Comparison of ENCODE assay signal across 20 cellular contexts in the genomic region with DNA sequence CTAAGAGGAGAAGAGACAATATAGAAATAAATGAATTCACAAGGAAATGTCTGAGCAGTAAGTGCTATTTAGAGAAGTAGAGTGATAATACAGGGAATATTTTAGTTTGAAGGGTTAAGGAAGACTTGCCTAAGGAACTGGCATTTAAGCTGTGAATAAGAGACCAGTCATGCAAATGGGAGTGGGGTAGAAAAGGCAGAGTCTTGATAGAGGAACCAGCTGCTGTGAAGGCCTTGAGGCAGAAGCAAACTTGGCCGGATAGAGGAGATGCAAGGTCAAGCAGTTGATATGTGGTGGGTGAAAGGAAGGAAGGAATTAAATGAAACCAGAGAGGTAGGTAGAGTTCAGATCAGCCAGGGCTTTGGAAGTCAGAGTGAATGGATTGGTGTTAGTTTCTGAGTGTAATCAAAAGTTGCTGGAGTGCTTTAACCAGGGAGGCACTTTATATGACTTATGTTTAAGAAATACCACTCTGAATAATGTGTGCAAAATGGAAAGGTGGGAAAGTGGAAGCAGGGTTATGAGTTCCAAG.
"Had no signal": no experiment of that assay in that cellular context is flagged by ENCODE, and none has a peak within 500 bp of the region (broad histone marks: within the 10 kb centered on the region; RNA-seq: fewer than 3 reads in every experiment).

No MANE protein-coding gene starts in this region.

- H3K4me3 Mint-ChIP-seq: activated CD4-positive, alpha-beta T cell treated with anti-CD3 and anti-CD28 coated beads, Interleukin-2, amount 10 ng/mL, durations not matched to agents 7 days and 5 days; dendritic cell treated with granulocyte-macrophage colony-stimulating factor and Interleukin-4, amounts not matched to agents 40 ng/mL and 50 ng/mL, for 4 days; nephron progenitor cell; T-helper 17 cell had no signal

- DNase-seq: activated CD4-positive, alpha-beta T cell treated with anti-CD3 and anti-CD28 coated beads, Interleukin-2, amount 10 ng/mL, durations not matched to agents 7 days and 5 days; activated CD8-positive, alpha-beta memory T cell treated with anti-CD3 and anti-CD28 coated beads, Interleukin-2, amount 50 U/mL, for 4 hours; activated effector memory CD4-positive, alpha-beta T cell treated with Interleukin-2 at 50 U/mL for 16 hours; activated naive CD4-positive, alpha-beta T cell treated with anti-CD3 and anti-CD28 coated beads, Interleukin-2, amount 50 U/mL, for 16 hours; activated T-cell treated with anti-CD3 and anti-CD28 coated beads, Interleukin-2, amount 50 U/mL, for 48 hours; effector CD8-positive, alpha-beta T cell; esophagus squamous epithelium; hypothalamus; left ventricle myocardium inferior; mammary epithelial cell; nephron progenitor cell; occipital lobe; posterior cingulate gyrus; retina; stimulated activated CD4-positive, alpha-beta T cell treated with anti-CD3 and anti-CD28 coated beads, Interleukin-2, amount 100 ng/mL, for 24 hours; stimulated activated naive CD4-positive, alpha-beta T cell treated with Interleukin-2 at 50 U/mL for 16 hours; T-helper 17 cell; thyroid gland had no signal

- H3K27ac Mint-ChIP-seq: activated CD4-positive, alpha-beta T cell treated with anti-CD3 and anti-CD28 coated beads, Interleukin-2, amount 10 ng/mL, durations not matched to agents 7 days and 5 days; dendritic cell treated with granulocyte-macrophage colony-stimulating factor and Interleukin-4, amounts not matched to agents 40 ng/mL and 50 ng/mL, for 4 days; nephron progenitor cell; T-helper 17 cell had no signal

- H3K9me3 Mint-ChIP-seq: dendritic cell treated with granulocyte-macrophage colony-stimulating factor and Interleukin-4, amounts not matched to agents 40 ng/mL and 50 ng/mL, for 4 days had no signal

- ATAC-seq: activated CD4-positive, CD25-positive, alpha-beta regulatory T cell treated with anti-CD3 and anti-CD28 coated beads, Interleukin-2, amount 50 U/mL, for 24 hours; T-helper 17 cell had no signal

- H3K27me3 Mint-ChIP-seq: dendritic cell treated with granulocyte-macrophage colony-stimulating factor and Interleukin-4, amounts not matched to agents 40 ng/mL and 50 ng/mL, for 4 days had no signal

- H3K4me1 Mint-ChIP-seq: T-helper 17 cell had no signal

- H3K4me3 ChIP-seq: esophagus squamous epithelium, left ventricle myocardium inferior, thyroid gland had no signal
